ENCODE assay signal across 25 cellular contexts in the genomic region with DNA sequence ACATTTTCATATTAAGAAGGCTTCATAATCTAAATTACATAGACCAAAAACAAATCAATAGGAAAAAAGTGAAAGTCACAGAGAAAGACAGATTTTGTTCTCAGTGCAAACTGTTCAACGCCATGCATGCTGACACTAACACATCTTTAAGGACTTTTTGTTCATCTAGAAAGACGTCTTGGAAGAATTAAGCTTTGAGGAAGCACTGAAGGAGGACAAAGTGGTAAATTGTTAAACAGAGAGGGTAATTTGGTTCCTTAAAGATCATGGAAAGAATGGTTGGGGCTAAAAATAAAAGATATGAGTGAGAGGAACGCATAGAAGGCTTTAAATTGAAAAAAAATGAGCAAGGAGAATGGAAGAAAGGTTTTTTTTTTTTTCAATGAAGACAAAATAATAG. TPM values are rescaled to one million over a fixed set of nuclear protein-coding genes. Genes with fewer than 3 reads are reported as not detected.
DNase-seq lines count a peak whose midpoint lies in the region; ATAC-seq and TF ChIP-seq lines count a peak whose summit lies in the region.
"Had no signal": no experiment of that assay in that cellular context is flagged by ENCODE, and none has a peak within 500 bp of the region (broad histone marks: within the 10 kb centered on the region; RNA-seq: fewer than 3 reads in every experiment).

No MANE protein-coding gene starts in this region.

- no peaks in the 10 kb centered on the region for H3K27me3 ChIP-seq in endocrine pancreas (ENCODE audit: control insufficient read depth, insufficient read depth, low read length)
- H3K27me3 ChIP-seq in neural progenitor cell: no peaks in the 10 kb centered on the region
- H3K27me3 ChIP-seq: BLaER1 had no signal

- H3K4me1 ChIP-seq in endocrine pancreas (ENCODE audit: control insufficient read depth, insufficient read depth, low read length): peaks cover 27% of the 10 kb centered on the region
- no peaks in the 10 kb centered on the region for H3K4me1 ChIP-seq in neural progenitor cell

- no peaks in the 10 kb centered on the region for H4K20me1 ChIP-seq in neural progenitor cell (ENCODE audit: low read depth)

- no peak overlapping the region for H3K27ac ChIP-seq in neural progenitor cell
- H3K27ac ChIP-seq: BLaER1 had no signal

- H3K27ac Mint-ChIP-seq in CD14-positive monocyte: peak overlapping the region; percentile 1 to 85 (median 70)
- peak overlapping the region; percentile 4 for H3K27ac Mint-ChIP-seq in neural progenitor cell
- no peak overlapping the region for H3K27ac Mint-ChIP-seq in T-helper 17 cell
- H3K27ac Mint-ChIP-seq: CD4-positive, alpha-beta T cell; GM23338 had no signal

- no peaks in the 10 kb centered on the region for H3F3A ChIP-seq in neural progenitor cell (ENCODE audit: low read depth)

- H3K4me3 Mint-ChIP-seq in CD14-positive monocyte: no peak overlapping the region
- no peak overlapping the region for H3K4me3 Mint-ChIP-seq in neural progenitor cell
- no peak overlapping the region for H3K4me3 Mint-ChIP-seq in T-helper 17 cell
- H3K4me3 Mint-ChIP-seq: CD4-positive, alpha-beta T cell; GM23338 had no signal

- peak overlapping the region; percentile 19 for H3K4me3 ChIP-seq in endocrine pancreas (ENCODE audit: control insufficient read depth, insufficient read depth, low read length)
- no peak overlapping the region for H3K4me3 ChIP-seq in neural progenitor cell
- H3K4me3 ChIP-seq: BLaER1, GM12878, GM23338 had no signal

- H3K4me2 ChIP-seq in neural progenitor cell: no peak overlapping the region
- H3K4me2 ChIP-seq: BLaER1, GM23338 had no signal

- no peaks in the 10 kb centered on the region for H3K36me3 ChIP-seq in endocrine pancreas (ENCODE audit: control insufficient read depth, insufficient read depth, low read length)
- H3K36me3 ChIP-seq in neural progenitor cell: no peaks in the 10 kb centered on the region

- no peak for TF ChIP-seq CTCF in CD14-positive monocyte (IDR thresholded peaks at IDR 0.05)
- no peak for TF ChIP-seq CTCF in neural progenitor cell (IDR thresholded peaks at IDR 0.05)

- H3K9me3 ChIP-seq in endocrine pancreas (ENCODE audit: control insufficient read depth, low read length) (no peaks in the 10 kb centered on the region), neural progenitor cell (ENCODE audit: low read depth) (no peaks in the 10 kb centered on the region), T-helper 17 cell (ENCODE audit: control insufficient read depth, low read length, poor library complexity, severe bottlenecking) (no peaks in the 10 kb centered on the region)
- H3K9me3 ChIP-seq: BLaER1 had no signal

- no peak overlapping the region for H2AFZ ChIP-seq in neural progenitor cell (replicated peaks)
- H2AFZ ChIP-seq: GM23338 had no signal

- DNase-seq in CD14-positive monocyte (ENCODE audit: low spot score) (no peak), SK-MEL-5 (ENCODE audit: low read depth, low spot score) (peak; percentile 66), neural progenitor cell (ENCODE audit: low spot score) (no peak), pons (ENCODE audit: low spot score) (no peak), T-helper 17 cell (no peak), glomerular visceral epithelial cell (ENCODE audit: extremely low spot score) (no peak)
- DNase-seq: CD4-positive, alpha-beta T cell; DMS79; EL; GDM1; HCEC 1CT; IMR-90; KG1; NCI-H1092; NCI-H1417 treated with DMSO at 0.1 percent for 48 hours; NCI-H1694 treated with DMSO at 0.1 percent for 48 hours; NCI-H2081; NCI-H2227 treated with DMSO at 0.1 percent for 48 hours; NCI-H526 treated with DMSO at 0.1 percent for 48 hours; SHP77 treated with DMSO at 0.1 percent for 48 hours had no signal

- in situ Hi-C loops in SK-MEL-5 (cut with HindIII; ENCODE audit: low pct_unique_long_range_greater_than_20kb, low sequenced_read_pairs): no loop called here

- ATAC-seq in T-helper 17 cell (no peak), GM19452 (IDR thresholded peaks at IDR 0.05; ENCODE audit: unreplicated experiment) (no peak)
- ATAC-seq: GM12878, GM23338 had no signal

- no peaks in the 10 kb centered on the region for H3K79me2 ChIP-seq in neural progenitor cell (ENCODE audit: low read depth)

- intact Hi-C loops in CD14-positive monocyte (cut with micrococcal nuclease): no loop called here

- H3K9me3 Mint-ChIP-seq in CD14-positive monocyte: peaks cover 0 to 1% (median 0%) of the 10 kb centered on the region in 7 donors
- H3K9me3 Mint-ChIP-seq in neural progenitor cell: no peaks in the 10 kb centered on the region
- H3K9me3 Mint-ChIP-seq: CD4-positive, alpha-beta T cell; GM23338 had no signal

- peaks cover 77% of the 10 kb centered on the region for H3K4me1 Mint-ChIP-seq in CD14-positive monocyte
- H3K4me1 Mint-ChIP-seq in neural progenitor cell: peaks cover 17% of the 10 kb centered on the region
- H3K4me1 Mint-ChIP-seq in T-helper 17 cell: peaks cover 11% of the 10 kb centered on the region
- H3K4me1 Mint-ChIP-seq: GM23338 had no signal

- H3K27me3 Mint-ChIP-seq in CD14-positive monocyte (ENCODE audit: low read depth in 3 of 3): no peaks in the 10 kb centered on the region
- H3K27me3 Mint-ChIP-seq in neural progenitor cell (ENCODE audit: insufficient read depth, low read depth): peaks cover 2% of the 10 kb centered on the region
- no peaks in the 10 kb centered on the region for H3K27me3 Mint-ChIP-seq in T-helper 17 cell
- H3K27me3 Mint-ChIP-seq: CD4-positive, alpha-beta T cell had no signal

- H3K9ac ChIP-seq in endocrine pancreas (ENCODE audit: control insufficient read depth, insufficient read depth, low read length): no peak overlapping the region
- H3K9ac ChIP-seq in neural progenitor cell: no peak overlapping the region
- H3K9ac ChIP-seq: BLaER1 had no signal

- peaks cover 42 to 80% of the 10 kb centered on the region in 2 donors for H3K36me3 Mint-ChIP-seq in CD14-positive monocyte
- peaks cover 7% of the 10 kb centered on the region for H3K36me3 Mint-ChIP-seq in neural progenitor cell
- no peaks in the 10 kb centered on the region for H3K36me3 Mint-ChIP-seq in T-helper 17 cell (ENCODE audit: low read depth)

RNA-seq across cellular contexts. Expression of gene MEGF9, which starts 9.1 kb away (rescaled TPM):
- polyA plus RNA-seq in CD14-positive monocyte: 10 to 100 TPM; 89.7 to 92.8 TPM
- total RNA-seq in SK-MEL-5 (2014; rRNA removed; shearing (Covaris generic)): 23.6 and 24.1 TPM in 2 replicates
- polyA plus RNA-seq in SK-MEL-5 (2015; cell fraction: cytosol; rRNA removed): 25.3 and 35.6 TPM in 2 replicates
- 6.6 and 8.9 TPM in 2 replicates for polyA plus RNA-seq in SK-MEL-5 (2015; cell fraction: nucleus; rRNA removed)
- total RNA-seq in neural progenitor cell (ENCODE audit: low replicate concordance) (5.0 and 6.2 TPM in 2 replicates), T-helper 17 cell (10 to 100 TPM in 1 of 2 donors, 1 to 10 TPM in 1; 9.9 to 10.2 TPM)
